1 cellular context compared by ENCODE assay signal in genomic region chr2:127415593-127416485, GRCh38.
TF ChIP-seq lines count a peak whose summit lies in the region.

No MANE protein-coding gene starts in this region.

TF ChIP-seq in HepG2, 621 proteins besides CTCF, POLR2A, EP300 and RAD21 (continued from another document):
- TF ChIP-seq ZBTB40 (IDR thresholded peaks at IDR 0.05) (no peak), ZBTB40 (CRISPR knock-in tag; IDR thresholded peaks at IDR 0.05) (0 out of 2 replicates have a peak, but pooled peaks have one; percentile 19), TCF7L2 (IDR thresholded peaks at IDR 0.05; ENCODE audit: low read depth, low read length) (no peak), MLXIP (CRISPR knock-in tag; IDR thresholded peaks at IDR 0.05; ENCODE audit: borderline replicate concordance) (no peak), POLR2G (IDR thresholded peaks at IDR 0.05; ENCODE audit: low read depth, low read length) (no peak), TMF1 (CRISPR knock-in tag; IDR thresholded peaks at IDR 0.05; ENCODE audit: low read depth) (no peak), TOE1 (CRISPR knock-in tag; IDR thresholded peaks at IDR 0.05) (no peak), ZNF564 (CRISPR knock-in tag; IDR thresholded peaks at IDR 0.05) (0 out of 2 replicates have a peak, but pooled peaks have one; percentile 40), ZSCAN25 (CRISPR knock-in tag; IDR thresholded peaks at IDR 0.05) (no peak), MTA3 (CRISPR knock-in tag; IDR thresholded peaks at IDR 0.05) (no peak), NR2C2 (CRISPR knock-in tag; IDR thresholded peaks at IDR 0.05; ENCODE audit: borderline replicate concordance) (no peak), ZNF30 (CRISPR knock-in tag; IDR thresholded peaks at IDR 0.05) (no peak), ZNF709 (CRISPR knock-in tag; IDR thresholded peaks at IDR 0.05) (0 out of 2 replicates have a peak, but pooled peaks have one; percentile 19), ZNF292 (CRISPR knock-in tag; IDR thresholded peaks at IDR 0.05; ENCODE audit: borderline replicate concordance, low read depth) (peak; percentile 35; the same call in 1 of the 2 replicates), ZNF883 (CRISPR knock-in tag; IDR thresholded peaks at IDR 0.05; ENCODE audit: not compliant biosample characterization) (peak; percentile 55), CSRNP2 (CRISPR knock-in tag; conservative IDR thresholded peaks at IDR 0.05; ENCODE audit: low read depth) (peak; percentile 63; the same call in 1 of the 2 replicates), SKIL (CRISPR knock-in tag; IDR thresholded peaks at IDR 0.05; ENCODE audit: borderline replicate concordance) (peak; percentile 31; the same call in 1 of the 2 replicates), PCBP1 (IDR thresholded peaks at IDR 0.05; ENCODE audit: borderline replicate concordance, low read depth, low read length) (peak; percentile 77; the same call in 1 of the 2 replicates), SIX4 (CRISPR knock-in tag; IDR thresholded peaks at IDR 0.05) (no peak), CSRNP1 (CRISPR knock-in tag; IDR thresholded peaks at IDR 0.05) (no peak), ZKSCAN1 (IDR thresholded peaks at IDR 0.05; ENCODE audit: low read length) (no peak), DRAP1 (CRISPR knock-in tag; IDR thresholded peaks at IDR 0.05) (no peak), GABPA (IDR thresholded peaks at IDR 0.05; ENCODE audit: low read depth, low read length) (no peak), GABPA (CRISPR knock-in tag; IDR thresholded peaks at IDR 0.05; ENCODE audit: low read depth) (no peak), ZNF788 (CRISPR knock-in tag; IDR thresholded peaks at IDR 0.05; ENCODE audit: borderline replicate concordance) (0 out of 2 replicates have a peak, but pooled peaks have one; percentile 45), POGZ (CRISPR knock-in tag; IDR thresholded peaks at IDR 0.05) (peak; percentile 87), ZMYM3 (CRISPR knock-in tag; IDR thresholded peaks at IDR 0.05) (no peak), ZNF850 (CRISPR knock-in tag; conservative IDR thresholded peaks at IDR 0.05) (no peak), SRF (IDR thresholded peaks at IDR 0.05; ENCODE audit: low read depth, low read length) (no peak), TGIF2 (CRISPR knock-in tag; IDR thresholded peaks at IDR 0.05) (0 out of 2 replicates have a peak, but pooled peaks have one; percentile 16), NFIC (IDR thresholded peaks at IDR 0.05; ENCODE audit: low read length) (no peak), ZSCAN30 (CRISPR knock-in tag; IDR thresholded peaks at IDR 0.05) (no peak), SRSF1 (optimal IDR thresholded peaks at IDR 0.05; ENCODE audit: low read depth, low read length) (peak; percentile 47), ZC3H13 (CRISPR knock-in tag; IDR thresholded peaks at IDR 0.05) (peak; percentile 38; the same call in 1 of the 2 replicates)
